ENCODE assay signal across 12 cellular contexts in the genomic region with DNA sequence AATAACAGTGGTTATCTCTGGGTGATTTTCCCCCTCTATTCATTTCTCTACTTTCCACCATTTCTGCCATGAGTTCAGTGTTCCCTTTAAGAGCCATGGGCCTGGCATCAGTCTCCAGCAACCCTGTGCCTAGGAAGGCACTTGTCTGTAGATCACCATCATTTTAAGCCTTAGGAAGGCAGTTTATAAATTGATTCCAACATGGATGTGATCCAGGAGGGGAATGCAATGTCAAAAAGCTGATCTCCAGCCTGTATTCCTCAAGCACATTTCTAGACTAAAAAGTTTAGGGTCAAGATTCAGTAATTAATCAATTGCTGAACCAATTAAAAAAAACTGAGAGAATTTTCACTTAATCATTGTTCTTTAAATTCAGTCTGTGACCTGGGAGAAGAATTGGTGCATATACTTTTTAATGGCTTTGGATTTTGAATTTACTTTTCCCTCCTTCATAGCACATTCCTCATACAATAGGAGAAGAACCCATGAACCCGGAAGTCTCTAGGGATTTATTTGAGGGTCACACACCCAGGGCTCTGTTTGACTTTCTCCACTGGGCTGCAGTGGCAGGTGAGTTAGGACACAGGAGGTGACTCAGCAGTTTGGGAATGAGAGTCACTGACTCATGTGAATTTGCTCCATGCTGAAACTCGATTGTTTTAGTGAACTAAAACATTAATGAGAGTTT. TPM values are rescaled to one million over a fixed set of nuclear protein-coding genes. Genes with fewer than 3 reads are reported as not detected.
DNase-seq lines count a peak whose midpoint lies in the region; ATAC-seq and TF ChIP-seq lines count a peak whose summit lies in the region.
"Had no signal": no experiment of that assay in that cellular context is flagged by ENCODE, and none has a peak within 500 bp of the region (broad histone marks: within the 10 kb centered on the region; RNA-seq: fewer than 3 reads in every experiment).

No MANE protein-coding gene starts in this region.

- no peak overlapping the region for H3K4ac ChIP-seq in neuronal stem cell (ENCODE audit: low read length)

- intact Hi-C loops in activated CD8-positive, alpha-beta T cell treated with anti-CD3 and anti-CD28 coated beads for 36 hours (cut with micrococcal nuclease) = no loop called here

- CTCF ChIA-PET in activated CD8-positive, alpha-beta T cell treated with anti-CD3 and anti-CD28 coated beads for 36 hours (lab: Charles Lee) = interaction anchor here (0.9 kb wide), 1 partner anchor 12 kb away, joined by 4 read pairs; no protein-coding TSS in a partner anchor

- no peak overlapping the region for H3K9ac ChIP-seq in neuronal stem cell (ENCODE audit: low read depth, low read length, poor library complexity)

- no peak overlapping the region for H2AK5ac ChIP-seq in neuronal stem cell (ENCODE audit: low read depth, low read length)

- H4K8ac ChIP-seq in neuronal stem cell (ENCODE audit: low read depth, low read length) = no peak overlapping the region

- peak; percentile 37 for DNase-seq in ELF-1 (ENCODE audit: low read depth, low spot score)
- peak; percentile 58 for DNase-seq in NCI-H146 treated with DMSO at 0.1 percent for 48 hours (lab: John Stamatoyannopoulos, UW; ENCODE audit: unreplicated experiment)
- peak; percentile 37 to 84 for DNase-seq in cardiac fibroblast (ENCODE audit: low read depth in 2 of 2)
- peak; percentile 66 for DNase-seq in lung microvascular endothelial cell (ENCODE audit: low read depth in 2 of 2)
- DNase-seq in activated CD8-positive, alpha-beta T cell treated with anti-CD3 and anti-CD28 coated beads for 36 hours = no peak
- DNase-seq in neuronal stem cell (ENCODE audit: low spot score) = no peak
- DNase-seq in cerebellum (ENCODE audit: low spot score) = no peak
- DNase-seq: T-helper 9 cell had no signal

- H4K91ac ChIP-seq in neuronal stem cell (ENCODE audit: low read depth, low read length, poor library complexity) = no peak overlapping the region

- WGBS in neuronal stem cell (ENCODE audit: extremely low coverage in 2 of 2, insufficient read length in 2 of 2, insufficient replicate concordance in 1 of 2), 2 donors = no CpG with 5 or more reads among the region's 2 CpGs

- H3K36me3 ChIP-seq in neuronal stem cell (replicated peaks in 1 of 2; ENCODE audit: control insufficient read depth in 2 of 2, insufficient read depth in 2 of 2, low read length in 2 of 2) = no peaks in the 10 kb centered on the region

- TF ChIP-seq CTCF in cardiac fibroblast (IDR thresholded peaks at IDR 0.05; ENCODE audit: low read depth, low read length) = no peak
- TF ChIP-seq CTCF in activated CD8-positive, alpha-beta T cell treated with anti-CD3 and anti-CD28 coated beads for 36 hours (IDR thresholded peaks at IDR 0.05) = no peak

- no peak overlapping the region for H2BK12ac ChIP-seq in neuronal stem cell (ENCODE audit: low read length)

- no peaks in the 10 kb centered on the region for H3K27me3 Mint-ChIP-seq in activated CD8-positive, alpha-beta T cell treated with anti-CD3 and anti-CD28 coated beads for 36 hours

- H2AFZ ChIP-seq in neuronal stem cell (ENCODE audit: low read length) = no peak overlapping the region

- peaks cover 6 to 8% of the 10 kb centered on the region in 2 donors for H3K4me1 ChIP-seq in neuronal stem cell (ENCODE audit: control insufficient read depth in 2 of 2, insufficient read depth in 1 of 2, low read depth in 1 of 2, low read length in 2 of 2)

- peaks cover 2% of the 10 kb centered on the region for H3K36me3 Mint-ChIP-seq in activated CD8-positive, alpha-beta T cell treated with anti-CD3 and anti-CD28 coated beads for 36 hours (ENCODE audit: low read depth)

- H3K4me3 ChIP-seq in cardiac fibroblast (replicated peaks in 1 of 2; ENCODE audit: low read depth in 2 of 2, low read length in 2 of 2) (no peak overlapping the region), neuronal stem cell (ENCODE audit: low read length in 2 of 2) (no peak overlapping the region)

- no peak overlapping the region for H2BK5ac ChIP-seq in neuronal stem cell (ENCODE audit: low read length)

- H2BK120ac ChIP-seq in neuronal stem cell (ENCODE audit: low read depth, low read length) = no peak overlapping the region

- no peak overlapping the region for H3K18ac ChIP-seq in neuronal stem cell (ENCODE audit: low read length)

- no peak for ATAC-seq in activated CD8-positive, alpha-beta T cell treated with anti-CD3 and anti-CD28 coated beads for 36 hours
- no peak for ATAC-seq in GM21423 (IDR thresholded peaks at IDR 0.05; ENCODE audit: unreplicated experiment)

- POLR2A ChIA-PET in activated CD8-positive, alpha-beta T cell treated with anti-CD3 and anti-CD28 coated beads for 36 hours (lab: Charles Lee) = no interaction called here

- no peak overlapping the region for H3K23ac ChIP-seq in neuronal stem cell (ENCODE audit: low read depth, low read length, poor library complexity)

- H3K4me1 Mint-ChIP-seq in activated CD8-positive, alpha-beta T cell treated with anti-CD3 and anti-CD28 coated beads for 36 hours (ENCODE audit: low read depth) = peaks cover 53% of the 10 kb centered on the region

- H3K9me3 ChIP-seq in neuronal stem cell (replicated peaks in 1 of 2; ENCODE audit: control insufficient read depth in 2 of 2, insufficient read depth in 1 of 2, low read depth in 1 of 2, low read length in 2 of 2) = no peaks in the 10 kb centered on the region

- no peak overlapping the region for H3K4me3 Mint-ChIP-seq in activated CD8-positive, alpha-beta T cell treated with anti-CD3 and anti-CD28 coated beads for 36 hours

- no peaks in the 10 kb centered on the region for H3K79me1 ChIP-seq in neuronal stem cell (ENCODE audit: low read depth, low read length)

- H3K4me2 ChIP-seq in neuronal stem cell (ENCODE audit: insufficient read depth, low read length, poor library complexity, severe bottlenecking) = no peak overlapping the region

- no peak overlapping the region for H2BK15ac ChIP-seq in neuronal stem cell (ENCODE audit: low read length)

- H3K27ac Mint-ChIP-seq in activated CD8-positive, alpha-beta T cell treated with anti-CD3 and anti-CD28 coated beads for 36 hours = no peak overlapping the region

- no peak overlapping the region for H3K14ac ChIP-seq in neuronal stem cell (ENCODE audit: low read length)

- H3K9me3 Mint-ChIP-seq in activated CD8-positive, alpha-beta T cell treated with anti-CD3 and anti-CD28 coated beads for 36 hours = peaks cover 2% of the 10 kb centered on the region

- no peak overlapping the region for H3K27ac ChIP-seq in neuronal stem cell (replicated peaks; ENCODE audit: low read length)

- no peaks in the 10 kb centered on the region for H3K27me3 ChIP-seq in neuronal stem cell (ENCODE audit: control insufficient read depth in 3 of 3, insufficient read depth in 3 of 3, low read depth in 1 of 3, low read length in 3 of 3)

RNA-seq across cellular contexts. Expression of a gene that starts 6.1 kb away (rescaled TPM):
- total RNA-seq in lung microvascular endothelial cell = 14.1 and 16.8 TPM in 2 replicates
- 10 to 100 TPM; 14.7 to 15.9 TPM for total RNA-seq in activated CD8-positive, alpha-beta T cell treated with anti-CD3 and anti-CD28 coated beads for 36 hours
- 9.3 TPM for polyA plus RNA-seq in neuronal stem cell (2013, experiment 1 of 2)
- 9.6 TPM for polyA plus RNA-seq in neuronal stem cell (2013, experiment 2 of 2)
- total RNA-seq in cerebellum = 24.9 TPM

RNA-seq across cellular contexts. Expression of a gene that starts 51.7 kb away (rescaled TPM):
- not detected in 2 replicates for total RNA-seq in lung microvascular endothelial cell
- total RNA-seq in activated CD8-positive, alpha-beta T cell treated with anti-CD3 and anti-CD28 coated beads for 36 hours = not detected
- not detected for polyA plus RNA-seq in neuronal stem cell (2013, experiment 1 of 2)
- not detected for polyA plus RNA-seq in neuronal stem cell (2013, experiment 2 of 2)
- not detected for total RNA-seq in cerebellum
- total RNA-seq: chondrocyte, posterior vena cava, subcutaneous adipose tissue had no signal

Comparison
In these comparisons a context has a peak if more than half of its experiments do, and no peak if none do; other contexts are left out.
1. DNase-seq: peak in ELF-1 (single experiment), NCI-H146 treated with DMSO at 0.1 percent for 48 hours (single experiment), cardiac fibroblast (2 of 2) and lung microvascular endothelial cell (2 of 2); none in activated CD8-positive, alpha-beta T cell treated with anti-CD3 and anti-CD28 coated beads for 36 hours (single experiment), neuronal stem cell (single experiment) and cerebellum (single experiment).